In genomic region chr13:37479901-37480300, GRCh38 we compare ENCODE assay signal across 25 cellular contexts.
"Had no signal": no experiment of that assay in that cellular context is flagged by ENCODE, and none has a peak within 500 bp of the region (broad histone marks: within the 10 kb centered on the region; RNA-seq: fewer than 3 reads in every experiment).

No MANE protein-coding gene starts in this region.

- DNase-seq: activated CD4-positive, alpha-beta T cell treated with anti-CD3 and anti-CD28 coated beads for 36 hours; activated CD4-positive, CD25-positive, alpha-beta regulatory T cell; activated CD8-positive, alpha-beta memory T cell treated with anti-CD3 and anti-CD28 coated beads, Interleukin-2, amount 10 ng/mL, durations not matched to agents 7 days and 5 days; activated CD8-positive, alpha-beta T cell treated with anti-CD3 and anti-CD28 coated beads, Interleukin-2, amount 10 ng/mL, durations not matched to agents 7 days and 5 days; activated naive CD4-positive, alpha-beta T cell; activated T-cell treated with anti-CD3 and anti-CD28 coated beads, Interleukin-2, amount 50 U/mL, for 48 hours; anterior cingulate cortex; body of pancreas; effector memory CD8-positive, alpha-beta T cell; erythroblast; foreskin melanocyte; heart right ventricle; left lung; lower lobe of right lung; mesendoderm; mucosa of descending colon; psoas muscle; sigmoid colon; stimulated activated CD4-positive, alpha-beta T cell treated with anti-CD3 and anti-CD28 coated beads, Interleukin-15, amount 100 ng/mL, for 24 hours; stimulated activated CD4-positive, alpha-beta T cell treated with anti-CD3 and anti-CD28 coated beads, Interleukin-2, amount 100 ng/mL, for 24 hours; stimulated activated naive B cell treated with anti-CD40 and anti-IgM and Interleukin-4, amounts not matched to agents 10 μg/mL and 1 μg/mL and 100 μg/mL, for 72 hours; stomach; thyroid gland; upper lobe of left lung had no signal

- H3K4me3 Mint-ChIP-seq: activated CD4-positive, alpha-beta T cell treated with anti-CD3 and anti-CD28 coated beads for 36 hours; activated CD8-positive, alpha-beta memory T cell treated with anti-CD3 and anti-CD28 coated beads, Interleukin-2, amount 10 ng/mL, durations not matched to agents 7 days and 5 days; activated CD8-positive, alpha-beta T cell treated with anti-CD3 and anti-CD28 coated beads, Interleukin-2, amount 10 ng/mL, durations not matched to agents 7 days and 5 days; effector memory CD8-positive, alpha-beta T cell; stimulated activated naive B cell treated with anti-CD40 and anti-IgM and Interleukin-4, amounts not matched to agents 10 μg/mL and 1 μg/mL and 100 μg/mL, for 72 hours had no signal

- ATAC-seq: activated CD4-positive, alpha-beta T cell treated with anti-CD3 and anti-CD28 coated beads for 36 hours; activated CD8-positive, alpha-beta memory T cell treated with anti-CD3 and anti-CD28 coated beads, Interleukin-2, amount 10 ng/mL, durations not matched to agents 7 days and 5 days; activated CD8-positive, alpha-beta T cell treated with anti-CD3 and anti-CD28 coated beads, Interleukin-2, amount 10 ng/mL, durations not matched to agents 7 days and 5 days; activated naive CD4-positive, alpha-beta T cell treated with anti-CD3 and anti-CD28 coated beads, Interleukin-2, amount 50 U/mL, for 72 hours; body of pancreas; effector memory CD8-positive, alpha-beta T cell; heart right ventricle; left lung; lower lobe of right lung; mucosa of descending colon; psoas muscle; stimulated activated naive B cell treated with anti-CD40 and anti-IgM and Interleukin-4, amounts not matched to agents 10 μg/mL and 1 μg/mL and 100 μg/mL, for 72 hours had no signal

- H3K27me3 Mint-ChIP-seq: activated CD4-positive, alpha-beta T cell treated with anti-CD3 and anti-CD28 coated beads for 36 hours; activated CD8-positive, alpha-beta memory T cell treated with anti-CD3 and anti-CD28 coated beads, Interleukin-2, amount 10 ng/mL, durations not matched to agents 7 days and 5 days; effector memory CD8-positive, alpha-beta T cell; stimulated activated naive B cell treated with anti-CD40 and anti-IgM and Interleukin-4, amounts not matched to agents 10 μg/mL and 1 μg/mL and 100 μg/mL, for 72 hours had no signal

- H3K27ac Mint-ChIP-seq: activated CD4-positive, alpha-beta T cell treated with anti-CD3 and anti-CD28 coated beads for 36 hours; activated CD8-positive, alpha-beta memory T cell treated with anti-CD3 and anti-CD28 coated beads, Interleukin-2, amount 10 ng/mL, durations not matched to agents 7 days and 5 days; activated CD8-positive, alpha-beta T cell treated with anti-CD3 and anti-CD28 coated beads, Interleukin-2, amount 10 ng/mL, durations not matched to agents 7 days and 5 days; activated naive CD4-positive, alpha-beta T cell treated with anti-CD3 and anti-CD28 coated beads, Interleukin-2, amount 50 U/mL, for 72 hours; effector memory CD8-positive, alpha-beta T cell; stimulated activated naive B cell treated with anti-CD40 and anti-IgM and Interleukin-4, amounts not matched to agents 10 μg/mL and 1 μg/mL and 100 μg/mL, for 72 hours had no signal

- H3K4me1 Mint-ChIP-seq: activated CD4-positive, alpha-beta T cell treated with anti-CD3 and anti-CD28 coated beads for 36 hours; activated CD8-positive, alpha-beta memory T cell treated with anti-CD3 and anti-CD28 coated beads, Interleukin-2, amount 10 ng/mL, durations not matched to agents 7 days and 5 days; stimulated activated naive B cell treated with anti-CD40 and anti-IgM and Interleukin-4, amounts not matched to agents 10 μg/mL and 1 μg/mL and 100 μg/mL, for 72 hours had no signal

- H3K36me3 Mint-ChIP-seq: activated CD8-positive, alpha-beta memory T cell treated with anti-CD3 and anti-CD28 coated beads, Interleukin-2, amount 10 ng/mL, durations not matched to agents 7 days and 5 days; activated naive CD4-positive, alpha-beta T cell treated with anti-CD3 and anti-CD28 coated beads, Interleukin-2, amount 50 U/mL, for 72 hours; stimulated activated naive B cell treated with anti-CD40 and anti-IgM and Interleukin-4, amounts not matched to agents 10 μg/mL and 1 μg/mL and 100 μg/mL, for 72 hours had no signal
